ENCODE assay signal across 11 cellular contexts in genomic region chr1:21280482-21280881, GRCh38. TPM values are rescaled to one million over a fixed set of nuclear protein-coding genes. Genes with fewer than 3 reads are reported as not detected.
DNase-seq lines count a peak whose midpoint lies in the region; ATAC-seq and TF ChIP-seq lines count a peak whose summit lies in the region.
"Had no signal": no experiment of that assay in that cellular context is flagged by ENCODE, and none has a peak within 500 bp of the region (broad histone marks: within the 10 kb centered on the region; RNA-seq: fewer than 3 reads in every experiment).

No MANE protein-coding gene starts in this region.

- no peak for TF ChIP-seq CTCF in glutamatergic neuron (IDR thresholded peaks at IDR 0.05; ENCODE audit: partially characterized antibody, unreplicated experiment)
- no peak for TF ChIP-seq CTCF in psoas muscle (IDR thresholded peaks at IDR 0.05)

- no peaks in the 10 kb centered on the region for H3K9me3 ChIP-seq in psoas muscle

- peak overlapping the region; percentile 71 for H3K4me3 Mint-ChIP-seq in activated CD4-positive, alpha-beta memory T cell treated with anti-CD3 and anti-CD28 coated beads, Interleukin-2, amount 10 ng/mL, durations not matched to agents 7 days and 5 days
- H3K4me3 Mint-ChIP-seq in glutamatergic neuron (ENCODE audit: unreplicated experiment) = peak overlapping the region; percentile 9

- H3K27ac Mint-ChIP-seq in activated CD4-positive, alpha-beta memory T cell treated with anti-CD3 and anti-CD28 coated beads, Interleukin-2, amount 10 ng/mL, durations not matched to agents 7 days and 5 days = peak overlapping the region; percentile 93
- H3K27ac Mint-ChIP-seq in glutamatergic neuron (ENCODE audit: unreplicated experiment) = peak overlapping the region; percentile 48

- peaks cover 45% of the 10 kb centered on the region for H3K36me3 Mint-ChIP-seq in activated CD4-positive, alpha-beta memory T cell treated with anti-CD3 and anti-CD28 coated beads, Interleukin-2, amount 10 ng/mL, durations not matched to agents 7 days and 5 days (ENCODE audit: low read depth)
- H3K36me3 Mint-ChIP-seq in glutamatergic neuron (ENCODE audit: unreplicated experiment) = no peaks in the 10 kb centered on the region

- peaks cover 10% of the 10 kb centered on the region for H3K4me1 ChIP-seq in psoas muscle

- no peaks in the 10 kb centered on the region for H3K36me3 ChIP-seq in psoas muscle (ENCODE audit: insufficient read depth in 1 of 2, low read depth in 1 of 2)

- H3K4me1 Mint-ChIP-seq in activated CD4-positive, alpha-beta memory T cell treated with anti-CD3 and anti-CD28 coated beads, Interleukin-2, amount 10 ng/mL, durations not matched to agents 7 days and 5 days = peaks cover 56% of the 10 kb centered on the region
- peaks cover 27% of the 10 kb centered on the region for H3K4me1 Mint-ChIP-seq in glutamatergic neuron (ENCODE audit: low read depth, unreplicated experiment)

- POLR2A ChIA-PET in activated CD4-positive, alpha-beta memory T cell treated with anti-CD3 and anti-CD28 coated beads, Interleukin-2, amount 10 ng/mL, durations not matched to agents 7 days and 5 days (lab: Charles Lee) = interaction anchor here (0.9 to 9.3 kb wide), 8 partner anchors 11 to 65 kb away, joined by 3 to 140 read pairs (median 12); partner anchors contain the start of gene ECE1

- H3K27ac ChIP-seq in psoas muscle = peak overlapping the region; percentile 38
- H3K27ac ChIP-seq: SK-N-MC had no signal

- no peaks in the 10 kb centered on the region for H3K27me3 ChIP-seq in psoas muscle (ENCODE audit: insufficient read depth in 3 of 3, low read length in 2 of 3)

- ATAC-seq in psoas muscle (peak in 1 of 4 donors; percentile 13), HG03108 (IDR thresholded peaks at IDR 0.05; ENCODE audit: unreplicated experiment) (no peak)

- WGBS in psoas muscle, 3 donors = 69 to 74% (median 71%) methylated on average over 4 of the region's 4 CpGs

- DNase-seq in EH (ENCODE audit: low read depth) (peak; percentile 41), glutamatergic neuron (no peak), psoas muscle (no peak), GF-D8 (lab: John Stamatoyannopoulos, UW) (no peak), activated gamma-delta T cell (lab: John Stamatoyannopoulos, UW) (no peak), cerebellar cortex (ENCODE audit: low spot score) (no peak)
- DNase-seq in activated CD4-positive, alpha-beta memory T cell treated with anti-CD3 and anti-CD28 coated beads, Interleukin-2, amount 10 ng/mL, durations not matched to agents 7 days and 5 days = no peak
- DNase-seq: aorta, NCI-H1417 treated with DMSO at 0.1 percent for 48 hours had no signal

- no peaks in the 10 kb centered on the region for H3K9me3 Mint-ChIP-seq in activated CD4-positive, alpha-beta memory T cell treated with anti-CD3 and anti-CD28 coated beads, Interleukin-2, amount 10 ng/mL, durations not matched to agents 7 days and 5 days
- no peaks in the 10 kb centered on the region for H3K9me3 Mint-ChIP-seq in glutamatergic neuron (ENCODE audit: unreplicated experiment)

- H3K4me3 ChIP-seq in psoas muscle = no peak overlapping the region
- H3K4me3 ChIP-seq: SK-N-MC had no signal

- no peaks in the 10 kb centered on the region for H3K27me3 Mint-ChIP-seq in activated CD4-positive, alpha-beta memory T cell treated with anti-CD3 and anti-CD28 coated beads, Interleukin-2, amount 10 ng/mL, durations not matched to agents 7 days and 5 days
- no peaks in the 10 kb centered on the region for H3K27me3 Mint-ChIP-seq in glutamatergic neuron (ENCODE audit: unreplicated experiment)

- intact Hi-C loops in psoas muscle (cut with DNase I) = no loop called here

- CTCF ChIA-PET in activated CD4-positive, alpha-beta memory T cell treated with anti-CD3 and anti-CD28 coated beads, Interleukin-2, amount 10 ng/mL, durations not matched to agents 7 days and 5 days (lab: Charles Lee) = interaction anchor here (1.3 to 4.5 kb wide), 7 partner anchors 10 to 494 kb away, joined by 3 to 81 read pairs (median 7); no protein-coding TSS in a partner anchor

RNA-seq across cellular contexts. Expression of gene ECE1, which starts 9.8 kb away (rescaled TPM):
- total RNA-seq in activated CD4-positive, alpha-beta memory T cell treated with anti-CD3 and anti-CD28 coated beads, Interleukin-2, amount 10 ng/mL, durations not matched to agents 7 days and 5 days = 10 to 100 TPM; 85.3 to 87.9 TPM
- total RNA-seq in glutamatergic neuron (ENCODE audit: unreplicated experiment) (36.1 TPM), psoas muscle (10 to 100 TPM; 12.3 to 24.9 (median 19.0) TPM)
- 10 to 100 TPM; 12.2 to 14.6 (median 13.2) TPM for polyA plus RNA-seq in psoas muscle
